1 cellular context compared by ENCODE assay signal in genomic region chr11:87092159-87092558, GRCh38.
TF ChIP-seq lines count a peak whose summit lies in the region.

No MANE protein-coding gene starts in this region.

TF ChIP-seq in K562, 482 proteins besides CTCF, POLR2A, EP300 and RAD21 (continued from another document):
- TF ChIP-seq ZNF592 (IDR thresholded peaks at IDR 0.05) = no peak
- no peak for TF ChIP-seq RBBP5 (IDR thresholded peaks at IDR 0.05; ENCODE audit: borderline replicate concordance, insufficient read depth, low read length, poor library complexity, severe bottlenecking)
- no peak for TF ChIP-seq ZNF146 (CRISPR knock-in tag; IDR thresholded peaks at IDR 0.05; ENCODE audit: unreplicated experiment)
- no peak for TF ChIP-seq ELK1 (CRISPR knock-in tag; IDR thresholded peaks at IDR 0.05)
- peak; percentile 81 for TF ChIP-seq ATF3 (IDR thresholded peaks at IDR 0.05)
- TF ChIP-seq ATF3 (CRISPR knock-in tag; conservative IDR thresholded peaks at IDR 0.05) = no peak
- no peak for TF ChIP-seq IRF2 (CRISPR knock-in tag; IDR thresholded peaks at IDR 0.05)
- TF ChIP-seq TRIM24 (IDR thresholded peaks at IDR 0.05) = peak; percentile 55 to 56; a peak in 2 of 4 replicates
- TF ChIP-seq JUND (IDR thresholded peaks at IDR 0.05; ENCODE audit: borderline replicate concordance, low read depth, low read length) = peak; percentile 44; the same call in 1 of the 2 replicates
- TF ChIP-seq JUND (tag; IDR thresholded peaks at IDR 0.05; ENCODE audit: borderline replicate concordance, low read depth, low read length) = no peak
- no peak for TF ChIP-seq ZNF121 (CRISPR knock-in tag; conservative IDR thresholded peaks at IDR 0.05)
- TF ChIP-seq LEF1 (IDR thresholded peaks at IDR 0.05) = no peak; the same call in 1 of the 2 replicates
- no peak for TF ChIP-seq TFAP4 (CRISPR knock-in tag; IDR thresholded peaks at IDR 0.05; ENCODE audit: borderline replicate concordance)
- 0 out of 2 replicates have a peak, but pooled peaks have one; percentile 37 for TF ChIP-seq JUN (IDR thresholded peaks at IDR 0.05; ENCODE audit: borderline replicate concordance, low read depth, low read length)
- TF ChIP-seq JUN (CRISPR knock-in tag; IDR thresholded peaks at IDR 0.05; ENCODE audit: borderline replicate concordance) = no peak
- 0 out of 2 replicates have a peak, but pooled peaks have one; percentile 5 for TF ChIP-seq POLR2H (tag; IDR thresholded peaks at IDR 0.05; ENCODE audit: low read depth)
- no peak for TF ChIP-seq ARHGAP35 (IDR thresholded peaks at IDR 0.05; ENCODE audit: partially characterized antibody)
- no peak for TF ChIP-seq TGIF2 (CRISPR knock-in tag; IDR thresholded peaks at IDR 0.05)
- peak; percentile 41; the same call in 1 of the 2 replicates for TF ChIP-seq PKNOX1 (IDR thresholded peaks at IDR 0.05)
- no peak for TF ChIP-seq SETDB1 (IDR thresholded peaks at IDR 0.05; ENCODE audit: low read length)
- no peak for TF ChIP-seq IFI16 (CRISPR knock-in tag; IDR thresholded peaks at IDR 0.05)
- 0 out of 2 replicates have a peak, but pooled peaks have one; percentile 17 for TF ChIP-seq ZNF175 (CRISPR knock-in tag; IDR thresholded peaks at IDR 0.05; ENCODE audit: low read depth)
- peak; percentile 57; the same call in 1 of the 2 replicates for TF ChIP-seq FOSL1 (tag; conservative IDR thresholded peaks at IDR 0.05)
